8 cellular contexts compared by ENCODE assay signal in genomic region chr2:161166538-161167409, GRCh38. TPM values are rescaled to one million over a fixed set of nuclear protein-coding genes. Genes with fewer than 3 reads are reported as not detected.
DNase-seq lines count a peak whose midpoint lies in the region; ATAC-seq and TF ChIP-seq lines count a peak whose summit lies in the region.

No MANE protein-coding gene starts in this region.

- DNase-seq in T follicular helper cell (ENCODE audit: low read depth) (peak; percentile 3), upper lobe of left lung (no peak), COR-L47 (lab: John Stamatoyannopoulos, UW) (no peak), putamen (ENCODE audit: low spot score) (no peak), COLO668 (lab: John Stamatoyannopoulos, UW; ENCODE audit: unreplicated experiment) (no peak)

- no peak overlapping the region for H3K4me3 ChIP-seq in upper lobe of left lung

- H3K27me3 ChIP-seq in upper lobe of left lung: no peaks in the 10 kb centered on the region

- H3K9me3 ChIP-seq in upper lobe of left lung: no peaks in the 10 kb centered on the region

- H3K4me1 Mint-ChIP-seq in dendritic cell treated with granulocyte-macrophage colony-stimulating factor and Interleukin-4, amounts not matched to agents 40 ng/mL and 50 ng/mL, for 4 days (ENCODE audit: low read depth): peaks cover 81% of the 10 kb centered on the region

- H3K4me3 Mint-ChIP-seq in dendritic cell treated with granulocyte-macrophage colony-stimulating factor and Interleukin-4, amounts not matched to agents 40 ng/mL and 50 ng/mL, for 4 days: no peak overlapping the region

- WGBS in upper lobe of left lung, 2 donors: 87 to 90% methylated on average over 6 of the region's 6 CpGs

- peaks cover 58 to 77% (median 65%) of the 10 kb centered on the region in 4 donors for H3K4me1 ChIP-seq in upper lobe of left lung

- peak overlapping the region; percentile 78 for H3K27ac Mint-ChIP-seq in dendritic cell treated with granulocyte-macrophage colony-stimulating factor and Interleukin-4, amounts not matched to agents 40 ng/mL and 50 ng/mL, for 4 days

- peak; percentile 85 for ATAC-seq in GM18499 (IDR thresholded peaks at IDR 0.05; ENCODE audit: insufficient read depth, unreplicated experiment)
- peak; percentile 85 for ATAC-seq in HG02759 (IDR thresholded peaks at IDR 0.05; ENCODE audit: unreplicated experiment)
- ATAC-seq in upper lobe of left lung (ENCODE audit: low FRiP score in 2 of 2): peak; percentile 5 to 11

- no peaks in the 10 kb centered on the region for H3K27me3 Mint-ChIP-seq in dendritic cell treated with granulocyte-macrophage colony-stimulating factor and Interleukin-4, amounts not matched to agents 40 ng/mL and 50 ng/mL, for 4 days

- H3K36me3 ChIP-seq in upper lobe of left lung: peaks cover 0 to 28% (median 8%) of the 10 kb centered on the region in 4 donors

- peaks cover 47% of the 10 kb centered on the region for H3K36me3 Mint-ChIP-seq in dendritic cell treated with granulocyte-macrophage colony-stimulating factor and Interleukin-4, amounts not matched to agents 40 ng/mL and 50 ng/mL, for 4 days (ENCODE audit: low read depth)

- no peaks in the 10 kb centered on the region for H3K9me3 Mint-ChIP-seq in dendritic cell treated with granulocyte-macrophage colony-stimulating factor and Interleukin-4, amounts not matched to agents 40 ng/mL and 50 ng/mL, for 4 days

- no peak for TF ChIP-seq CTCF in upper lobe of left lung (IDR thresholded peaks at IDR 0.05)

- intact Hi-C loops in dendritic cell treated with granulocyte-macrophage colony-stimulating factor and Interleukin-4, amounts not matched to agents 40 ng/mL and 50 ng/mL, for 4 days (cut with micrococcal nuclease): no loop called here

- TF ChIP-seq POLR2A in upper lobe of left lung (IDR thresholded peaks at IDR 0.05): no peak

- peak overlapping the region; percentile 10 to 79 (median 68) for H3K27ac ChIP-seq in upper lobe of left lung

- no peak for TF ChIP-seq EP300 in upper lobe of left lung (IDR thresholded peaks at IDR 0.05)

RNA-seq across cellular contexts. Expression of gene TANK, which starts 6.5 kb away (rescaled TPM):
- 100 to 1,000 TPM in 2 of 6 donors, 10 to 100 TPM in 4; 41.9 to 214 (median 75.0) TPM for total RNA-seq in upper lobe of left lung

Comparison
In these comparisons a context has a peak if more than half of its experiments do, and no peak if none do; other contexts are left out.
1. ATAC-seq: peak in every context shown above with its lines; median percentile 85 in GM18499; 85 in HG02759; 8 in upper lobe of left lung.